ENCODE assay signal across 17 cellular contexts in the genomic region with DNA sequence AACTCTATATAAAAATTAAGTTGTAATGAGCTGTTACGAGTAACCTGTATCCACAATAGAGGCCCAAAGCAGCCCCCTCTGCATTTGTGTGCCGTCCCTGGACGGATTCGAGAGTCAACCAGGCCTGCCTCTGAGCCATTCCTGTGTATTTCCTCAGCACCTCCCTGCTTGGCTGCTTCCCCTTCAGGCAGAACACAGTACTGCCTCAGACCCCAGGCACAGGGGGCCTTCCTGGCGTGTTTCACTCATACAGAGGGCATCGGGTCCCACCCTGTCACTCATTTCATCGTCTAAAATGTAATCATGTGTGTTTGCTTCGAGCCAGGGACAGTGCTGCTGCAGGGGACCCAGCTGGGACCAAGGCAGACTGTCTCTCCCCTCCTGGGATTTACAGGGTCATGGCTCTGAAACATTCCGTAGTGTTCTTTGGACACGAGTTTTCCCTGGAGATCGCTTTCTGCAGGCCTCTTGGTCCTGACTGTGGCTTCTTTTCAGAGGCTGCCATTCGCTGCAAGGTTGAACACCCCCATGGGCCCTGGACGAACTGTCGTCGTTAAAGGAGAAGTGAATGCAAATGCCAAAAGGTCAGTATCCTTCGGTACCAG. TPM values are rescaled to one million over a fixed set of nuclear protein-coding genes. Genes with fewer than 3 reads are reported as not detected.
DNase-seq lines count a peak whose midpoint lies in the region; TF ChIP-seq lines count a peak whose summit lies in the region.
"Had no signal": no experiment of that assay in that cellular context is flagged by ENCODE, and none has a peak within 500 bp of the region (broad histone marks: within the 10 kb centered on the region; RNA-seq: fewer than 3 reads in every experiment).

No MANE protein-coding gene starts in this region.

- peak overlapping the region in 1 of 2 donors; percentile 54 for H3K27ac ChIP-seq in coronary artery
- H3K27ac ChIP-seq: hepatocyte, SJSA1, thyroid gland had no signal

- in situ Hi-C loops in KBM-7 (cut with MboI; ENCODE audit: low pct_unique_long_range_greater_than_20kb, low sequenced_read_pairs): no loop called here

- DNase-seq in DMS53 (lab: John Stamatoyannopoulos, UW): peak; percentile 18
- DNase-seq in DMS53 treated with DMSO at 0.1 percent for 48 hours (lab: John Stamatoyannopoulos, UW; ENCODE audit: unreplicated experiment): no peak
- DNase-seq in HuH-7 (ENCODE audit: low spot score): peak; percentile 20
- no peak for DNase-seq in choroid plexus epithelial cell (ENCODE audit: low read depth)
- no peak for DNase-seq in progenitor cell of endocrine pancreas (ENCODE audit: low spot score, unreplicated experiment)
- no peak for DNase-seq in KBM-7
- no peak for DNase-seq in coronary artery (ENCODE audit: low spot score)
- DNase-seq in activated CD4-positive, alpha-beta T cell treated with anti-CD3 and anti-CD28 coated beads for 1 hour: no peak
- DNase-seq: activated CD4-positive, CD25-positive, alpha-beta regulatory T cell; activated T-cell treated with anti-CD3 and anti-CD28 coated beads, Interleukin-2, amount 50 U/mL, for 48 hours; NCI-H1694; NCI-H69; stimulated activated CD4-positive, alpha-beta T cell treated with anti-CD3 and anti-CD28 coated beads, Interleukin-12 subunit alpha, Interleukin-12 subunit beta, amount 100 ng/mL, for 4 hours; thyroid gland had no signal

- H3K27me3 Mint-ChIP-seq in progenitor cell of endocrine pancreas: no peaks in the 10 kb centered on the region
- H3K27me3 Mint-ChIP-seq: brain had no signal

- no peak overlapping the region for H3K27ac Mint-ChIP-seq in progenitor cell of endocrine pancreas

- H3K9me3 Mint-ChIP-seq in progenitor cell of endocrine pancreas (ENCODE audit: low read depth): no peaks in the 10 kb centered on the region
- H3K9me3 Mint-ChIP-seq: brain had no signal

- H3K4me3 Mint-ChIP-seq in progenitor cell of endocrine pancreas (ENCODE audit: low read depth): no peak overlapping the region
- H3K4me3 Mint-ChIP-seq: brain had no signal

- H3K36me3 Mint-ChIP-seq in progenitor cell of endocrine pancreas (ENCODE audit: insufficient read depth): peaks cover 25% of the 10 kb centered on the region

- TF ChIP-seq CTCF in choroid plexus epithelial cell (conservative IDR thresholded peaks at IDR 0.05; ENCODE audit: low read depth, low read length): peak; percentile 32
- peak; percentile 39 for TF ChIP-seq CTCF in progenitor cell of endocrine pancreas (IDR thresholded peaks at IDR 0.05; ENCODE audit: unreplicated experiment)
- TF ChIP-seq CTCF in coronary artery (IDR thresholded peaks at IDR 0.05): no peak

- no peaks in the 10 kb centered on the region for H3K4me1 Mint-ChIP-seq in progenitor cell of endocrine pancreas (ENCODE audit: low read depth)
- H3K4me1 Mint-ChIP-seq: brain had no signal

- H3K4me3 ChIP-seq in choroid plexus epithelial cell (ENCODE audit: low read depth, low read length): no peak overlapping the region
- no peak overlapping the region for H3K4me3 ChIP-seq in coronary artery
- H3K4me3 ChIP-seq: hepatocyte, SJSA1, thyroid gland had no signal

RNA-seq across cellular contexts. Expression of gene LGALS8, which starts 19.4 kb away (rescaled TPM):
- total RNA-seq in progenitor cell of endocrine pancreas: 27.4 and 27.7 TPM in 2 replicates

Comparison
In these comparisons a context has a peak if more than half of its experiments do, and no peak if none do; other contexts are left out.
1. DNase-seq: peak in DMS53 (single experiment) and HuH-7 (single experiment); none in DMS53 treated with DMSO at 0.1 percent for 48 hours (single experiment), choroid plexus epithelial cell (single experiment), progenitor cell of endocrine pancreas (single experiment), KBM-7 (single experiment), coronary artery (single experiment) and activated CD4-positive, alpha-beta T cell treated with anti-CD3 and anti-CD28 coated beads for 1 hour (single experiment).